In genomic region chr9:77929942-77930341, GRCh38 we compare ENCODE assay signal across 24 cellular contexts.
"Had no signal": no experiment of that assay in that cellular context is flagged by ENCODE, and none has a peak within 500 bp of the region (broad histone marks: within the 10 kb centered on the region; RNA-seq: fewer than 3 reads in every experiment).

No MANE protein-coding gene starts in this region.

- H3K4me3 ChIP-seq: esophagus squamous epithelium, gastrocnemius medialis, heart right ventricle, left lung, lower lobe of right lung had no signal

- H3K9me3 ChIP-seq: esophagus squamous epithelium, gastrocnemius medialis, heart right ventricle, left lung, lower lobe of right lung had no signal

- DNase-seq: cortex of kidney; effector CD8-positive, alpha-beta T cell; effector memory CD8-positive, alpha-beta T cell; endodermal cell; esophagus squamous epithelium; foreskin fibroblast; foreskin melanocyte; gastrocnemius medialis; glutamatergic neuron; head of caudate nucleus; heart right ventricle; hippocampal formation; left cardiac atrium; left lung; left ventricle myocardium superior; lower lobe of right lung; mesendoderm; midbrain; naive thymus-derived CD4-positive, alpha-beta T cell had no signal

- H3K27me3 Mint-ChIP-seq: dendritic cell treated with granulocyte-macrophage colony-stimulating factor and Interleukin-4, amounts not matched to agents 40 ng/mL and 50 ng/mL, for 4 days; naive thymus-derived CD4-positive, alpha-beta T cell had no signal

- H3K27ac Mint-ChIP-seq: effector memory CD8-positive, alpha-beta T cell; endodermal cell had no signal

- ATAC-seq: effector memory CD8-positive, alpha-beta T cell; esophagus mucosa; gastrocnemius medialis; heart right ventricle; left cardiac atrium; left lung; left ventricle myocardium superior; lower lobe of right lung; naive thymus-derived CD4-positive, alpha-beta T cell had no signal

- H3K27me3 ChIP-seq: esophagus squamous epithelium, gastrocnemius medialis, heart right ventricle, left lung had no signal

- H3K9me3 Mint-ChIP-seq: dendritic cell treated with granulocyte-macrophage colony-stimulating factor and Interleukin-4, amounts not matched to agents 40 ng/mL and 50 ng/mL, for 4 days; effector memory CD8-positive, alpha-beta T cell; endodermal cell; naive thymus-derived CD4-positive, alpha-beta T cell had no signal

- H3K4me3 Mint-ChIP-seq: dendritic cell treated with granulocyte-macrophage colony-stimulating factor and Interleukin-4, amounts not matched to agents 40 ng/mL and 50 ng/mL, for 4 days; effector memory CD8-positive, alpha-beta T cell; endodermal cell; naive thymus-derived CD4-positive, alpha-beta T cell had no signal

- H3K27ac ChIP-seq: epithelial cell of prostate, esophagus squamous epithelium, gastrocnemius medialis, heart right ventricle, left lung, lower lobe of right lung had no signal

- H3K36me3 ChIP-seq: esophagus squamous epithelium, gastrocnemius medialis, heart right ventricle, left lung, lower lobe of right lung had no signal

- FAIRE-seq: islet of Langerhans, keratinocyte had no signal
